Comparison of ENCODE assay signal across 16 cellular contexts in genomic region chr3:152638217-152638616, GRCh38.
A peak's percentile ranks its signal among the peaks of the same experiment; 100 is the strongest.
DNase-seq lines count a peak whose midpoint lies in the region; TF ChIP-seq lines count a peak whose summit lies in the region.
"Had no signal": no experiment of that assay in that cellular context is flagged by ENCODE, and none has a peak within 500 bp of the region (broad histone marks: within the 10 kb centered on the region; RNA-seq: fewer than 3 reads in every experiment).

No MANE protein-coding gene starts in this region.

- no peaks in the 10 kb centered on the region for H3K36me3 ChIP-seq in uterus

- H3K4me3 ChIP-seq in dorsolateral prefrontal cortex, result no peak overlapping the region
- H3K4me3 ChIP-seq in uterus, result no peak overlapping the region

- H3K4me1 Mint-ChIP-seq in mesothelial cell of epicardium, result peaks cover 37% of the 10 kb centered on the region
- H3K4me1 Mint-ChIP-seq: CD4-positive, CD25-positive, alpha-beta regulatory T cell had no signal

- H3K27ac ChIP-seq in VCaP (peak overlapping the region; percentile 31; the same call in 1 of the 2 replicates), dorsolateral prefrontal cortex (peak overlapping the region in 48 of 59 donors; percentile 1 to 90 (median 58)), uterus (peak overlapping the region; percentile 52 to 73)
- H3K27ac ChIP-seq: KMS-11 had no signal

- H3K27me3 Mint-ChIP-seq in mesothelial cell of epicardium (ENCODE audit: low read depth), result no peaks in the 10 kb centered on the region

- H3K9me3 ChIP-seq in uterus, result no peaks in the 10 kb centered on the region

- intact Hi-C loops in dorsolateral prefrontal cortex (cut with DNase I), result no loop called here
- intact Hi-C loops in uterus (cut with DNase I; ENCODE audit: low total_unique reads), result no loop called here

- no peak for TF ChIP-seq CTCF in VCaP (conservative IDR thresholded peaks at IDR 0.05)
- no peak for TF ChIP-seq CTCF in dorsolateral prefrontal cortex (IDR thresholded peaks at IDR 0.05 in 54 of 56, conservative IDR thresholded peaks at IDR 0.05 in 2 of 56; ENCODE audit: low read depth in 1 of 56, partially characterized antibody in 56 of 56)
- TF ChIP-seq CTCF in mesothelial cell of epicardium (IDR thresholded peaks at IDR 0.05; ENCODE audit: unreplicated experiment), result no peak
- no peak for TF ChIP-seq CTCF in uterus (IDR thresholded peaks at IDR 0.05)

- H3K27me3 ChIP-seq in dorsolateral prefrontal cortex (no peaks in the 10 kb centered on the region), uterus (no peaks in the 10 kb centered on the region)

- H3K4me1 ChIP-seq in uterus, result no peaks in the 10 kb centered on the region

- peak overlapping the region; percentile 72 for H3K27ac Mint-ChIP-seq in mesothelial cell of epicardium
- H3K27ac Mint-ChIP-seq: CD4-positive, CD25-positive, alpha-beta regulatory T cell had no signal

- H3K9me3 Mint-ChIP-seq in mesothelial cell of epicardium, result no peaks in the 10 kb centered on the region

- H3K36me3 Mint-ChIP-seq in mesothelial cell of epicardium, result no peaks in the 10 kb centered on the region
- H3K36me3 Mint-ChIP-seq: CD4-positive, CD25-positive, alpha-beta regulatory T cell had no signal

- DNase-seq in dorsolateral prefrontal cortex (no peak), mesothelial cell of epicardium (ENCODE audit: low spot score in 2 of 2, unreplicated experiment in 2 of 2) (no peak), uterus (no peak), globus pallidus (ENCODE audit: low spot score) (no peak), NCI-H1436 treated with DMSO at 0.1 percent for 48 hours (lab: John Stamatoyannopoulos, UW) (no peak)
- no peak for DNase-seq in activated T-cell treated with anti-CD3 and anti-CD28 coated beads, Interleukin-2, amount 50 U/mL, for 1 hour
- DNase-seq: CD4-positive, CD25-positive, alpha-beta regulatory T cell; IMR-90; NCI-H1105; NCI-H2029 treated with DMSO at 0.1 percent for 48 hours; NCI-H2171; NCI-H345; NCI-H524; NCI-H774 had no signal

- no peak for TF ChIP-seq POLR2A in uterus (IDR thresholded peaks at IDR 0.05)

- H3K4me3 Mint-ChIP-seq in mesothelial cell of epicardium, result no peak overlapping the region
- H3K4me3 Mint-ChIP-seq: CD4-positive, CD25-positive, alpha-beta regulatory T cell had no signal
